In the genomic region with DNA sequence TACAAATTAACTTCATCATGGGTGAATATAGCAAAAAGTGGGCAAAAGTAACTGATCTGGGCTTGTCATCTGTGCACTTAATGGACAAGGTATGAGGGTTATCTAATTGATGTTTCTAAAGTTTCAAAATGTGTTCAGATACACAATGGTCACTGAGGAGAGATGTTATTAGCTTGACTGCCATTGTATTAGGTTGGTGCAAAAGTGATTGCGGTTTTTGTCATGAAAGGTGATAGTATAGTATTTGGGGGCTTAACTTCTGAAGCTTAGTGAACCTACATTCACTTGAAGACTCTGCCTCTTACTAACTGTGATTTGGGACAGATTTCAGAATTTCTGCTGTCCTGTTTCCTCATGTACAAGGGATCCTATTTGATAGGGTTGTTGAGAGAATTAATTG, we compare ENCODE assay signal across 23 cellular contexts.
"Had no signal": no experiment of that assay in that cellular context is flagged by ENCODE, and none has a peak within 500 bp of the region (broad histone marks: within the 10 kb centered on the region; RNA-seq: fewer than 3 reads in every experiment).

No MANE protein-coding gene starts in this region.

- H3K4me2 ChIP-seq: hepatocyte had no signal

- H3K9me3 Mint-ChIP-seq: immature natural killer cell had no signal

- H3K79me2 ChIP-seq: hepatocyte had no signal

- H2AFZ ChIP-seq: hepatocyte had no signal

- H3K4me1 ChIP-seq: gastroesophageal sphincter, left lung, lower lobe of right lung had no signal

- H3K27me3 ChIP-seq: dorsolateral prefrontal cortex, esophagus muscularis mucosa, foreskin keratinocyte, gastroesophageal sphincter, heart left ventricle, hepatocyte, left lung had no signal

- H3K27ac ChIP-seq: coronary artery, dorsolateral prefrontal cortex, esophagus muscularis mucosa, foreskin keratinocyte, gastroesophageal sphincter, heart left ventricle, hepatocyte, left lung, lower lobe of right lung had no signal

- H3K36me3 Mint-ChIP-seq: immature natural killer cell had no signal

- H3K27ac Mint-ChIP-seq: immature natural killer cell had no signal

- H3K4me3 Mint-ChIP-seq: immature natural killer cell had no signal

- H3K4me3 ChIP-seq: coronary artery, dorsolateral prefrontal cortex, esophagus muscularis mucosa, gastroesophageal sphincter, heart left ventricle, hepatocyte, left lung, lower lobe of right lung had no signal

- ATAC-seq: foreskin keratinocyte, gastroesophageal sphincter, heart left ventricle, left lung, left ventricle myocardium superior, lower lobe of right lung had no signal

- H3K9me3 ChIP-seq: esophagus muscularis mucosa, gastroesophageal sphincter, heart left ventricle, left lung, lower lobe of right lung had no signal

- H3K36me3 ChIP-seq: esophagus muscularis mucosa, gastroesophageal sphincter, heart left ventricle, left lung, lower lobe of right lung had no signal

- DNase-seq: dermis blood vessel endothelial cell; dorsolateral prefrontal cortex; effector CD4-positive, alpha-beta T cell; effector memory CD4-positive, alpha-beta T cell; foreskin keratinocyte; hypothalamus; immature natural killer cell; islet precursor cell; kidney; kidney glomerular epithelial cell; left lung; left ventricle myocardium superior; lower lobe of right lung; mesendoderm; midbrain had no signal

- FAIRE-seq: colon, endothelial cell of umbilical vein, frontal cortex, kidney had no signal
